11 cellular contexts compared by ENCODE assay signal in genomic region chr16:8928467-8928957, GRCh38. TPM values are rescaled to one million over a fixed set of nuclear protein-coding genes. Genes with fewer than 3 reads are reported as not detected.
DNase-seq lines count a peak whose midpoint lies in the region; ATAC-seq and TF ChIP-seq lines count a peak whose summit lies in the region.
"Had no signal": no experiment of that assay in that cellular context is flagged by ENCODE, and none has a peak within 500 bp of the region (broad histone marks: within the 10 kb centered on the region; RNA-seq: fewer than 3 reads in every experiment).

No MANE protein-coding gene starts in this region.

- peaks cover 12% of the 10 kb centered on the region for H3K36me3 ChIP-seq in Karpas-422 (ENCODE audit: insufficient read depth, low read length)

- H3K4me3 ChIP-seq in Karpas-422 (ENCODE audit: low read length) (peak overlapping the region; percentile 56; the same call in 1 of the 2 replicates), cardiac fibroblast (replicated peaks in 1 of 2; ENCODE audit: low read depth in 2 of 2, low read length in 2 of 2) (no peak overlapping the region)
- H3K4me3 ChIP-seq: tibial artery had no signal

- peak overlapping the region; percentile 68; the same call in 1 of the 2 replicates for H3K27ac ChIP-seq in Karpas-422 (ENCODE audit: low read length)
- H3K27ac ChIP-seq: tibial artery had no signal

- no peak for DNase-seq in Karpas-422
- peak; percentile 43 to 80 for DNase-seq in cardiac fibroblast (ENCODE audit: low read depth in 2 of 2)
- DNase-seq in stimulated activated CD4-positive, alpha-beta T cell treated with anti-CD3 and anti-CD28 coated beads, Interleukin-2, amount 100 ng/mL, for 48 hours = peak; percentile 48 to 50
- DNase-seq in NCI-H2107 treated with DMSO at 0.1 percent for 48 hours (lab: John Stamatoyannopoulos, UW; ENCODE audit: unreplicated experiment) = no peak
- no peak for DNase-seq in left lobe of liver (ENCODE audit: low spot score)
- no peak for DNase-seq in DMS53 (lab: John Stamatoyannopoulos, UW)
- DNase-seq: small intestine had no signal

- peak overlapping the region; percentile 74 for H3K4me2 ChIP-seq in Karpas-422 (ENCODE audit: low read depth, low read length, poor library complexity, severe bottlenecking)

- peaks cover 73% of the 10 kb centered on the region for H3K79me2 ChIP-seq in Karpas-422 (ENCODE audit: low read length)

- no peak for TF ChIP-seq CTCF in cardiac fibroblast (IDR thresholded peaks at IDR 0.05; ENCODE audit: low read depth, low read length)

- peaks cover 80% of the 10 kb centered on the region for H4K20me1 ChIP-seq in Karpas-422 (ENCODE audit: insufficient read depth, low read depth, low read length)

- ATAC-seq in GM19463 (IDR thresholded peaks at IDR 0.05; ENCODE audit: unreplicated experiment) (peak; percentile 62), left lobe of liver (no peak)

- no peak overlapping the region for H2AFZ ChIP-seq in Karpas-422 (ENCODE audit: low read length)

- H3K27me3 ChIP-seq in Karpas-422 (ENCODE audit: low read length) = no peaks in the 10 kb centered on the region
- H3K27me3 ChIP-seq: tibial artery had no signal

- H3K9ac ChIP-seq in Karpas-422 (ENCODE audit: low read length) = no peak overlapping the region

- no peaks in the 10 kb centered on the region for H3K9me3 ChIP-seq in Karpas-422 (ENCODE audit: low read length)
- H3K9me3 ChIP-seq: tibial artery had no signal

- no peaks in the 10 kb centered on the region for H3K9me2 ChIP-seq in Karpas-422 (replicated peaks; ENCODE audit: insufficient read depth, low read length)

- H3K4me1 ChIP-seq in Karpas-422 (ENCODE audit: low read length) = peaks cover 62% of the 10 kb centered on the region

RNA-seq across cellular contexts. Expression of gene USP7, which starts 35.2 kb away (rescaled TPM):
- 38.6 and 42.5 TPM in 2 replicates for total RNA-seq in Karpas-422 (2014; rRNA removed; shearing (Covaris generic); ENCODE audit: low replicate concordance)
- total RNA-seq in left lobe of liver = 44.3 TPM

RNA-seq across cellular contexts. Expression of gene LITAFD, which starts 46.4 kb away (rescaled TPM):
- total RNA-seq in Karpas-422 (2014; rRNA removed; shearing (Covaris generic); ENCODE audit: low replicate concordance) = 0.45 TPM in 1 of 2 replicates, not detected in the other
- total RNA-seq in left lobe of liver = not detected
- total RNA-seq: Daoy, HT1080 had no signal

RNA-seq across cellular contexts. Expression of gene CARHSP1, which starts 59.7 kb away (rescaled TPM):
- total RNA-seq in Karpas-422 (2014; rRNA removed; shearing (Covaris generic); ENCODE audit: low replicate concordance) = 48.3 and 64.4 TPM in 2 replicates
- total RNA-seq in left lobe of liver = 62.5 TPM

Comparison
In these comparisons a context has a peak if more than half of its experiments do, and no peak if none do; other contexts are left out.
1. DNase-seq: peak in cardiac fibroblast (2 of 2) and stimulated activated CD4-positive, alpha-beta T cell treated with anti-CD3 and anti-CD28 coated beads, Interleukin-2, amount 100 ng/mL, for 48 hours (2 of 2); none in Karpas-422 (single experiment), NCI-H2107 treated with DMSO at 0.1 percent for 48 hours (single experiment), left lobe of liver (single experiment) and DMS53 (single experiment).